20 cellular contexts compared by ENCODE assay signal in genomic region chr5:88484367-88484766, GRCh38.
A peak's percentile ranks its signal among the peaks of the same experiment; 100 is the strongest.
DNase-seq lines count a peak whose midpoint lies in the region; ATAC-seq and TF ChIP-seq lines count a peak whose summit lies in the region.
"Had no signal": no experiment of that assay in that cellular context is flagged by ENCODE, and none has a peak within 500 bp of the region (broad histone marks: within the 10 kb centered on the region; RNA-seq: fewer than 3 reads in every experiment).

No MANE protein-coding gene starts in this region.

- no peak overlapping the region; the same call in 2 of the 3 replicates for H3K4me3 Mint-ChIP-seq in GM23338
- H3K4me3 Mint-ChIP-seq in neural progenitor cell, result peak overlapping the region; percentile 16
- H3K4me3 Mint-ChIP-seq in CD4-positive, alpha-beta T cell, result no peak overlapping the region

- no peaks in the 10 kb centered on the region for H3K36me3 Mint-ChIP-seq in GM23338 (ENCODE audit: low read depth)
- no peaks in the 10 kb centered on the region for H3K36me3 Mint-ChIP-seq in neural progenitor cell
- no peaks in the 10 kb centered on the region for H3K36me3 Mint-ChIP-seq in CD4-positive, alpha-beta T cell (ENCODE audit: low read depth)

- peaks cover under 1% of the 10 kb centered on the region for H3K27me3 Mint-ChIP-seq in GM23338 (ENCODE audit: insufficient read depth, low read depth, poor library complexity)
- peaks cover 2% of the 10 kb centered on the region for H3K27me3 Mint-ChIP-seq in neural progenitor cell (ENCODE audit: insufficient read depth, low read depth)
- H3K27me3 Mint-ChIP-seq in CD4-positive, alpha-beta T cell, result peaks cover 40% of the 10 kb centered on the region

- no peak overlapping the region for H3K27ac ChIP-seq in GM23338 (ENCODE audit: low read depth)
- peak overlapping the region; percentile 6; the same call in 1 of the 2 replicates for H3K27ac ChIP-seq in SK-N-MC
- H3K27ac ChIP-seq in cingulate gyrus (ENCODE audit: low read depth, low read length), result peak overlapping the region; percentile 33
- H3K27ac ChIP-seq in neural progenitor cell, result no peak overlapping the region
- no peak overlapping the region for H3K27ac ChIP-seq in CD4-positive, alpha-beta T cell (ENCODE audit: low read depth, low read length)
- H3K27ac ChIP-seq: KMS-11, PC-9 had no signal

- H3K4me1 ChIP-seq in GM23338 (ENCODE audit: insufficient read depth) (peaks cover 50% of the 10 kb centered on the region), neural progenitor cell (peaks cover 59% of the 10 kb centered on the region)

- H3K4me1 Mint-ChIP-seq in GM23338 (peaks cover 62% of the 10 kb centered on the region), neural progenitor cell (peaks cover 56% of the 10 kb centered on the region)
- no peaks in the 10 kb centered on the region for H3K4me1 Mint-ChIP-seq in CD4-positive, alpha-beta T cell (ENCODE audit: low read depth)

- ATAC-seq in GM23338 (no peak), HG03135 (IDR thresholded peaks at IDR 0.05; ENCODE audit: unreplicated experiment) (no peak), esophagus mucosa (no peak)
- no peak for ATAC-seq in CD4-positive, alpha-beta T cell (ENCODE audit: poor library complexity)
- ATAC-seq: GM12878 had no signal

- no peak overlapping the region for H3K4me3 ChIP-seq in GM23338
- H3K4me3 ChIP-seq in SK-N-MC, result no peak overlapping the region
- no peak overlapping the region for H3K4me3 ChIP-seq in neural progenitor cell
- H3K4me3 ChIP-seq: GM12878, PC-9 had no signal

- H3K27me3 ChIP-seq in GM23338 (ENCODE audit: insufficient read depth) (no peaks in the 10 kb centered on the region), neural progenitor cell (no peaks in the 10 kb centered on the region)
- H3K27me3 ChIP-seq in CD4-positive, alpha-beta T cell (ENCODE audit: control insufficient read depth, insufficient read depth, low read length), result peaks cover 5% of the 10 kb centered on the region

- intact Hi-C loops in CD4-positive, alpha-beta T cell (cut with DNase I, micrococcal nuclease), result no loop called here

- H3K79me2 ChIP-seq in GM23338 (replicated peaks; ENCODE audit: insufficient read depth) (no peaks in the 10 kb centered on the region), neural progenitor cell (ENCODE audit: low read depth) (no peaks in the 10 kb centered on the region)

- H2AFZ ChIP-seq in GM23338, result no peak overlapping the region
- no peak overlapping the region for H2AFZ ChIP-seq in neural progenitor cell (replicated peaks)
- H2AFZ ChIP-seq: PC-9 had no signal

- H3K27ac Mint-ChIP-seq in GM23338 (peak overlapping the region; percentile 67; the same call in 1 of the 2 replicates), neural progenitor cell (peak overlapping the region; percentile 96)
- no peak overlapping the region for H3K27ac Mint-ChIP-seq in CD4-positive, alpha-beta T cell

- TF ChIP-seq CTCF in GM23338 (conservative IDR thresholded peaks at IDR 0.05; ENCODE audit: low read depth in 2 of 2), result no peak
- TF ChIP-seq CTCF in neural progenitor cell (IDR thresholded peaks at IDR 0.05), result no peak
- TF ChIP-seq CTCF in CD4-positive, alpha-beta T cell (IDR thresholded peaks at IDR 0.05), result no peak

- no peak overlapping the region for H3K9ac ChIP-seq in SK-N-MC (ENCODE audit: insufficient read length)
- H3K9ac ChIP-seq in neural progenitor cell, result no peak overlapping the region
- H3K9ac ChIP-seq: KMS-11 had no signal

- H3F3A ChIP-seq in GM23338 (replicated peaks; ENCODE audit: low read depth) (no peaks in the 10 kb centered on the region), neural progenitor cell (ENCODE audit: low read depth) (peaks cover 18% of the 10 kb centered on the region)

- POLR2A ChIA-PET in CD4-positive, alpha-beta T cell (lab: Charles Lee), result no interaction called here

- H3K9me3 Mint-ChIP-seq in GM23338 (no peaks in the 10 kb centered on the region), neural progenitor cell (no peaks in the 10 kb centered on the region)
- H3K9me3 Mint-ChIP-seq in CD4-positive, alpha-beta T cell, result no peaks in the 10 kb centered on the region

- CTCF ChIA-PET in CD4-positive, alpha-beta T cell (lab: Charles Lee), result interaction anchor here (1.8 kb wide), 1 partner anchor 11 kb away, joined by 4 read pairs; no protein-coding TSS in a partner anchor

- H3K9me2 ChIP-seq in GM23338 (ENCODE audit: insufficient read depth), result no peaks in the 10 kb centered on the region

- DNase-seq in GM23338 (ENCODE audit: low spot score) (no peak), SK-N-MC (ENCODE audit: low read depth, low spot score) (no peak), neural progenitor cell (ENCODE audit: low spot score) (no peak), DMS79 treated with DMSO at 0.1 percent for 48 hours (lab: John Stamatoyannopoulos, UW) (no peak)
- no peak for DNase-seq in CD4-positive, alpha-beta T cell
- DNase-seq: DMS79, HCEC 1CT, NCI-H1105, NCI-H146, NCI-H2029 treated with DMSO at 0.1 percent for 48 hours, NCI-H2171, NCI-H446 treated with DMSO at 0.1 percent for 48 hours, PC-9, RPMI8226, SHP77 had no signal

- H3K4me2 ChIP-seq in GM23338, result peak overlapping the region; percentile 14; the same call in 1 of the 2 replicates
- no peak overlapping the region for H3K4me2 ChIP-seq in neural progenitor cell
- H3K4me2 ChIP-seq: KMS-11, PC-9 had no signal

- H4K20me1 ChIP-seq in GM23338 (replicated peaks; ENCODE audit: insufficient read depth) (no peaks in the 10 kb centered on the region), neural progenitor cell (ENCODE audit: low read depth) (no peaks in the 10 kb centered on the region)

- no peaks in the 10 kb centered on the region for H3K36me3 ChIP-seq in GM23338 (ENCODE audit: insufficient read depth)
- no peaks in the 10 kb centered on the region for H3K36me3 ChIP-seq in SK-N-MC (ENCODE audit: insufficient read depth, low read length)
- no peaks in the 10 kb centered on the region for H3K36me3 ChIP-seq in neural progenitor cell

- H3K9me3 ChIP-seq in SK-N-MC (ENCODE audit: low read depth, low read length) (no peaks in the 10 kb centered on the region), neural progenitor cell (ENCODE audit: low read depth) (no peaks in the 10 kb centered on the region)
- H3K9me3 ChIP-seq in CD4-positive, alpha-beta T cell (ENCODE audit: control insufficient read depth, low read length), result no peaks in the 10 kb centered on the region

TF ChIP-seq in GM23338, 12 proteins besides CTCF, POLR2A, EP300 and RAD21 (continues in another document):
- TF ChIP-seq ZNF114 (CRISPR knock-in tag; IDR thresholded peaks at IDR 0.05) (no peak), POLR2AphosphoS5 (IDR thresholded peaks at IDR 0.05; ENCODE audit: low read depth) (no peak), JUNB (IDR thresholded peaks at IDR 0.05; ENCODE audit: unreplicated experiment) (no peak), CREB1 (CRISPR knock-in tag; IDR thresholded peaks at IDR 0.05; ENCODE audit: low read depth) (no peak), ZNF462 (CRISPR knock-in tag; IDR thresholded peaks at IDR 0.05) (no peak)

Comparison
In these comparisons a context has a peak if more than half of its experiments do, and no peak if none do; other contexts are left out.
1. H3K27ac ChIP-seq: peak in SK-N-MC (single experiment) and cingulate gyrus (single experiment); none in GM23338 (single experiment), neural progenitor cell (single experiment) and CD4-positive, alpha-beta T cell (single experiment).